Comparison of ENCODE assay signal across 8 cellular contexts in the genomic region with DNA sequence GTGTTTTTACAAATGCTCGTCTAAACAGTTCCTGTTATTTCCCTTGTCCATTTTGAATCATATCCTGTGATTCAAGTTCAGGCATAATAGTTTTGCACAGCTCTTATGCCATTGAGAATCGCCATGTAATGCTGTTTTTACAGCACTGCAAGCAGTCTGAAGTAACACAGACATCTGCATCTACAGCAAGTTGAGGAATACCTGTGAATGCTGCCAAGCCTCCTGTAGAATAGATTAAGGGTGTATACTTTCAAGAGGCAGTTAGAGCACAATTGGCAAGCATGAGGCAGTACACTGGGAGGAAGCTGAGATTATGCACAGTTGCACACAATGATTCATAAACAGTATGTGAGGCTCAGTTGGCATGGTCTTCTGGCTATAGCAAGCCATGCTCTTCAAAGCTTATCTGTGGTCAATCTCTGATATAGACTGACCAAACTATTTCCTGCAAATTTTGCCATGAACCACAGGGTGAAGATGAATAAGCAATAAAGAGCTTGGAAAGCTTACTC.
DNase-seq lines count a peak whose midpoint lies in the region; FAIRE-seq and TF ChIP-seq lines count a peak whose summit lies in the region.
"Had no signal": no experiment of that assay in that cellular context is flagged by ENCODE, and none has a peak within 500 bp of the region (broad histone marks: within the 10 kb centered on the region; RNA-seq: fewer than 3 reads in every experiment).

No MANE protein-coding gene starts in this region.

- DNase-seq in HFF-Myc (ENCODE audit: extremely low read depth, low read depth) (peak; percentile 80), RWPE1 (ENCODE audit: low spot score) (peak; percentile 64), foreskin fibroblast (peak; percentile 87 to 88), kidney (no peak)
- DNase-seq in activated CD4-positive, alpha-beta memory T cell treated with anti-CD3 and anti-CD28 coated beads, Interleukin-2, amount 10 ng/mL, durations not matched to agents 7 days and 5 days = no peak
- no peak for DNase-seq in activated CD8-positive, alpha-beta memory T cell treated with anti-CD3 and anti-CD28 coated beads, Interleukin-2, amount 50 U/mL, for 4 hours
- DNase-seq: activated T-cell treated with anti-CD3 and anti-CD28 coated beads, Interleukin-2, amount 50 U/mL, for 24 hours had no signal

- H3K36me3 ChIP-seq in skeletal muscle satellite cell (ENCODE audit: insufficient read depth, low read length) (no peaks in the 10 kb centered on the region), kidney (ENCODE audit: control insufficient read depth in 1 of 2, insufficient read depth in 2 of 2, low read length in 2 of 2) (no peaks in the 10 kb centered on the region)

- POLR2A ChIA-PET in RWPE1 (lab: Yijun Ruan, JAX; ENCODE audit: low non-redundant PET) = interaction anchor here (0.7 kb wide), 1 partner anchor 10 kb away, joined by 5 read pairs; no protein-coding TSS in a partner anchor
- POLR2A ChIA-PET in activated CD4-positive, alpha-beta memory T cell treated with anti-CD3 and anti-CD28 coated beads, Interleukin-2, amount 10 ng/mL, durations not matched to agents 7 days and 5 days (lab: Charles Lee) = no interaction called here

- peaks cover 5% of the 10 kb centered on the region for H3K27me3 Mint-ChIP-seq in activated CD4-positive, alpha-beta memory T cell treated with anti-CD3 and anti-CD28 coated beads, Interleukin-2, amount 10 ng/mL, durations not matched to agents 7 days and 5 days

- H3K9ac ChIP-seq in skeletal muscle satellite cell (ENCODE audit: low read depth, low read length) (peak overlapping the region; percentile 40), kidney (ENCODE audit: low read length in 2 of 2) (no peak overlapping the region)

- H3K9me3 Mint-ChIP-seq in activated CD4-positive, alpha-beta memory T cell treated with anti-CD3 and anti-CD28 coated beads, Interleukin-2, amount 10 ng/mL, durations not matched to agents 7 days and 5 days = no peaks in the 10 kb centered on the region
- H3K9me3 Mint-ChIP-seq: activated T-cell treated with anti-CD3 and anti-CD28 coated beads, Interleukin-2, amount 50 U/mL, for 24 hours had no signal

- H3K4me3 ChIP-seq in HFF-Myc (replicated peaks; ENCODE audit: low read depth, low read length) (no peak overlapping the region), foreskin fibroblast (ENCODE audit: low read depth in 1 of 2, low read length in 2 of 2) (no peak overlapping the region), skeletal muscle satellite cell (ENCODE audit: low read length) (peak overlapping the region; percentile 43), kidney (ENCODE audit: low read length in 2 of 2) (no peak overlapping the region)

- H3K27ac ChIP-seq in RWPE1 (peak overlapping the region; percentile 56; the same call in 1 of the 2 replicates), kidney (ENCODE audit: low read depth in 2 of 2, low read length in 2 of 2) (no peak overlapping the region)

- H3K4me1 ChIP-seq in skeletal muscle satellite cell (ENCODE audit: control insufficient read depth, insufficient read depth, low read length) (peaks cover 18% of the 10 kb centered on the region), kidney (ENCODE audit: control insufficient read depth in 1 of 2, insufficient read depth in 1 of 2, low read depth in 1 of 2, low read length in 2 of 2) (no peaks in the 10 kb centered on the region)

- CTCF ChIA-PET in RWPE1 (lab: Yijun Ruan, JAX) = interaction anchor here (0.7 kb wide), 1 partner anchor 352 kb away, joined by 3 read pairs; no protein-coding TSS in a partner anchor
- CTCF ChIA-PET in activated CD4-positive, alpha-beta memory T cell treated with anti-CD3 and anti-CD28 coated beads, Interleukin-2, amount 10 ng/mL, durations not matched to agents 7 days and 5 days (lab: Charles Lee) = interaction anchor here (0.7 to 1.6 kb wide), 2 partner anchors 41 to 1069 kb away, joined by 4 to 5 read pairs; no protein-coding TSS in a partner anchor

- H3K36me3 Mint-ChIP-seq in activated CD4-positive, alpha-beta memory T cell treated with anti-CD3 and anti-CD28 coated beads, Interleukin-2, amount 10 ng/mL, durations not matched to agents 7 days and 5 days (ENCODE audit: low read depth) = no peaks in the 10 kb centered on the region

- no peaks in the 10 kb centered on the region for H3K9me3 ChIP-seq in skeletal muscle satellite cell (replicated peaks; ENCODE audit: low read length)
- no peaks in the 10 kb centered on the region for H3K9me3 ChIP-seq in kidney (ENCODE audit: control insufficient read depth in 1 of 2, low read length in 2 of 2)

- peak overlapping the region; percentile 61 for H3K4me2 ChIP-seq in skeletal muscle satellite cell (ENCODE audit: low read length)

- no peak overlapping the region for H3K4me3 Mint-ChIP-seq in activated CD4-positive, alpha-beta memory T cell treated with anti-CD3 and anti-CD28 coated beads, Interleukin-2, amount 10 ng/mL, durations not matched to agents 7 days and 5 days
- H3K4me3 Mint-ChIP-seq: activated T-cell treated with anti-CD3 and anti-CD28 coated beads, Interleukin-2, amount 50 U/mL, for 24 hours had no signal

- intact Hi-C loops in kidney (cut with DNase I) = no loop called here

- no peak for FAIRE-seq in kidney (lab: Jason Lieb, UNC)

- H3K4me1 Mint-ChIP-seq in activated CD4-positive, alpha-beta memory T cell treated with anti-CD3 and anti-CD28 coated beads, Interleukin-2, amount 10 ng/mL, durations not matched to agents 7 days and 5 days = peaks cover 6% of the 10 kb centered on the region

- TF ChIP-seq CTCF in HFF-Myc (IDR thresholded peaks at IDR 0.05; ENCODE audit: low read depth, low read length, missing control alignments) = no peak
- no peak for TF ChIP-seq CTCF in RWPE1 (conservative IDR thresholded peaks at IDR 0.05; ENCODE audit: low read depth)
- no peak for TF ChIP-seq CTCF in foreskin fibroblast (IDR thresholded peaks at IDR 0.05; ENCODE audit: low read depth, low read length)
- TF ChIP-seq CTCF in kidney (IDR thresholded peaks at IDR 0.05; ENCODE audit: borderline replicate concordance, extremely low read depth, insufficient read depth) = no peak

- no peaks in the 10 kb centered on the region for H3K27me3 ChIP-seq in skeletal muscle satellite cell (ENCODE audit: control insufficient read depth, insufficient read depth, low read length)

- H3K27ac Mint-ChIP-seq in activated CD4-positive, alpha-beta memory T cell treated with anti-CD3 and anti-CD28 coated beads, Interleukin-2, amount 10 ng/mL, durations not matched to agents 7 days and 5 days = no peak overlapping the region
- H3K27ac Mint-ChIP-seq: activated T-cell treated with anti-CD3 and anti-CD28 coated beads, Interleukin-2, amount 50 U/mL, for 24 hours had no signal

Comparison
In these comparisons a context has a peak if more than half of its experiments do, and no peak if none do; other contexts are left out.
1. DNase-seq: peak in HFF-Myc (single experiment), RWPE1 (single experiment) and foreskin fibroblast (2 of 2); none in activated CD4-positive, alpha-beta memory T cell treated with anti-CD3 and anti-CD28 coated beads, Interleukin-2, amount 10 ng/mL, durations not matched to agents 7 days and 5 days (single experiment), kidney (single experiment) and activated CD8-positive, alpha-beta memory T cell treated with anti-CD3 and anti-CD28 coated beads, Interleukin-2, amount 50 U/mL, for 4 hours (single experiment).